ENCODE assay signal across 8 cellular contexts in the genomic region with DNA sequence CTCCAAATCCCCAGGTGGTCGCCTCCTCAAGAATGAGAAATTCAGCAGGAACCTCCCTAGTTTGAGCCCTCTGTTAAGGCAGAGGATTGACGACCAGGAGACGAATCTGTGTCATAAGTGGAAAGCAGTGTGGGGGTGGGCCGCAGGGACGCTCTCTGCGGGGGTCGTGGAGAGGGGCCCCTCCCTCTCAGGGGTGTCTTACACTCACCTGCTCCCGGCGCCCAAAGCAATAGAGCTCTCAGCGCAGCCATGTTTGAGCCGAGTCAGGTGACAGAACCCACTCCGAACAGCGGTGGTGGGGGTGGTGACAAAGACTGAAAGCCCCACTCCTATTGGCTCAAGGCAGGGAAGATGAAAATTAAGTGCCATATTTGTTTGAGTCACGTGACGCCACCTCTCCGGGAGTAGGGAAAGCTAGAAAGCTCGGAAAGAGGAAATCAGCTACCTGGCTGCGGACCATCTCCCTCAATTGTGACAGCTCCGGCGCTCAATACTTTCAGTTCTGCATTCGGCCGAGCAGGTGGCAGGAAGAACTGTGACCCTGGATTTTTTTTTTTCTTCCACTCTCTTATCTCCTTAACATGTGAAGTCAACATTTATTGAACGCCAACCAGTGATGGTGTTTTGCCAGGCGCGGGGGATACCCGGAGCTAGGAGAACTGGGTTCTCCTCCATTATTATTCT. TPM values are rescaled to one million over a fixed set of nuclear protein-coding genes. Genes with fewer than 3 reads are reported as not detected.
DNase-seq lines count a peak whose midpoint lies in the region; ATAC-seq, FAIRE-seq and TF ChIP-seq lines count a peak whose summit lies in the region.

A gene (minus strand): TSS at position 265 of the 684 bp plus-strand sequence. CDS start 627 bp downstream, outside the sequence.

- H3K4me2 ChIP-seq in HepG2 (ENCODE audit: low read depth, low read length): peak within 1 kb of the TSS; percentile 88

- H2AFZ ChIP-seq in HepG2 (ENCODE audit: low read length): peak within 1 kb of the TSS; percentile 48

- TF ChIP-seq RAD21 in HepG2 (CRISPR knock-in tag; IDR thresholded peaks at IDR 0.05): no peak

- H3K9ac ChIP-seq in HepG2 (ENCODE audit: insufficient read depth, low read depth, low read length): peak within 1 kb of the TSS; percentile 75

- peak within 1 kb of the TSS; percentile 84 to 86 (median 84) for H3K4me3 ChIP-seq in HepG2 (replicated peaks in 1 of 3; ENCODE audit: insufficient read depth in 1 of 3, low read depth in 2 of 3, low read length in 3 of 3)

- H3K4me1 ChIP-seq in HepG2 (ENCODE audit: insufficient read depth, low read length): peaks cover 32% of the 10 kb centered on the region

- TF ChIP-seq CTCF in HepG2 (CRISPR knock-in tag; IDR thresholded peaks at IDR 0.05): no peak

- TF ChIP-seq EP300 in HepG2 (IDR thresholded peaks at IDR 0.05; ENCODE audit: low read depth in 2 of 2, low read length in 2 of 2): peak in 1 of 2 experiments; percentile 22; a peak in 1 of 4 replicates
- TF ChIP-seq EP300 in HepG2 (CRISPR knock-in tag; IDR thresholded peaks at IDR 0.05; ENCODE audit: borderline replicate concordance): no peak

- no peaks in the 10 kb centered on the region for H3K9me3 ChIP-seq in HepG2 (ENCODE audit: low read length)

- peaks cover 2 to 11% of the 10 kb centered on the region in 2 experiments; a peak in 4 of 5 replicates for H3K36me3 ChIP-seq in HepG2 (replicated peaks in 1 of 2; ENCODE audit: control insufficient read depth in 1 of 2, insufficient read depth in 2 of 2, low read length in 2 of 2)

- no TSS peak for BruUV-seq in HepG2 (replicated peaks; lab: Mats Ljungman, UMichigan)

- H3K27me3 ChIP-seq in HepG2 (ENCODE audit: control insufficient read depth in 1 of 2, insufficient read depth in 2 of 2, low read length in 2 of 2): no peaks in the 10 kb centered on the region; a peak in 1 of 5 replicates

- peak; percentile 52 to 98 (median 88) for DNase-seq in C1 segment of cervical spinal cord (lab: John Stamatoyannopoulos, UW)
- DNase-seq in NCI-H748 treated with DMSO at 0.1 percent for 48 hours (lab: John Stamatoyannopoulos, UW): peak; percentile 95
- DNase-seq in activated CD4-positive, alpha-beta T cell treated with anti-CD3 and anti-CD28 coated beads, Interleukin-2, amount 50 U/mL, for 24 hours (ENCODE audit: low read depth in 1 of 2, low spot score in 1 of 2): peak; percentile 67 to 89
- peak; percentile 95 to 96 for DNase-seq in dermis microvascular lymphatic vessel endothelial cell (ENCODE audit: low read depth in 2 of 2)
- DNase-seq in HepG2 (ENCODE audit: low spot score): peak; percentile 98
- DNase-seq in stimulated activated CD4-positive, alpha-beta T cell treated with anti-CD3 and anti-CD28 coated beads, Interleukin-4, amount 100 ng/mL, for 1 hour: peak; percentile 83

- peak; percentile 62 to 81 for TF ChIP-seq POLR2A in HepG2 (IDR thresholded peaks at IDR 0.05; ENCODE audit: insufficient read depth in 1 of 2, low read depth in 2 of 2, low read length in 2 of 2)

- in situ Hi-C loops in HepG2 (cut with HindIII; ENCODE audit: extremely low pct_ligation_motif_present, low pct_unique_long_range_greater_than_20kb): no loop called here

- intact Hi-C loops in HepG2 (cut with micrococcal nuclease; ENCODE audit: unreplicated experiment): no loop called here

- peak within 1 kb of the TSS; percentile 83 for H3K27ac ChIP-seq in HepG2 (ENCODE audit: extremely low read length, insufficient read depth, low read length)

- WGBS in HepG2 (ENCODE audit: low lambda C conversion rate): under 1% methylated on average over 23 of the region's 26 CpGs

- no peaks in the 10 kb centered on the region for H4K20me1 ChIP-seq in HepG2 (ENCODE audit: insufficient read depth, low read length)

- ATAC-seq in GM19372 (IDR thresholded peaks at IDR 0.05; ENCODE audit: low read depth, unreplicated experiment) (peak; percentile 79), HG03558 (IDR thresholded peaks at IDR 0.05; ENCODE audit: extremely low read depth, unreplicated experiment) (peak; percentile 47), HepG2 (peak; percentile 96)

- H3K79me2 ChIP-seq in HepG2 (ENCODE audit: insufficient read depth, low read length): peaks cover 19% of the 10 kb centered on the region

- POLR2A ChIA-PET in HepG2 (lab: Yijun Ruan, JAX): interaction anchor here (0.7 to 1.9 kb wide), 11 partner anchors 10 to 1008 kb away, joined by 3 to 7 read pairs (median 5); a partner anchor contains a TSS

- CTCF ChIA-PET in HepG2 (lab: Yijun Ruan, JAX; ENCODE audit: low intra/inter-chr PET ratio, low total read pairs): no interaction called here

- FAIRE-seq in HepG2 (lab: Jason Lieb, UNC): peak; percentile 96

TF ChIP-seq in HepG2, 621 proteins besides CTCF, POLR2A, EP300 and RAD21 (continues in another document):
- TF ChIP-seq, protein P1, sequence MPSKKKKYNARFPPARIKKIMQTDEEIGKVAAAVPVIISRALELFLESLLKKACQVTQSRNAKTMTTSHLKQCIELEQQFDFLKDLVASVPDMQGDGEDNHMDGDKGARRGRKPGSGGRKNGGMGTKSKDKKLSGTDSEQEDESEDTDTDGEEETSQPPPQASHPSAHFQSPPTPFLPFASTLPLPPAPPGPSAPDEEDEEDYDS (CRISPR knock-in tag; IDR thresholded peaks at IDR 0.05): peak; percentile 73

RNA-seq across cellular contexts. Expression of the gene that starts here (rescaled TPM):
- total RNA-seq in dermis microvascular lymphatic vessel endothelial cell (12.6 and 17.2 TPM in 2 replicates), HepG2 (2016; rRNA removed; fragmentation: Illumina TruSeq; extraction: Trizol) (16.4 and 18.0 TPM in 2 replicates)
- total RNA-seq in HepG2 (2016; cell fraction: cytosol; rRNA removed; fragmentation: Illumina TruSeq; extraction: Trizol; ENCODE audit: low read depth): 3.4 and 3.6 TPM in 2 replicates
- total RNA-seq in HepG2 (2016; cell fraction: insoluble cytoplasmic fraction; rRNA removed; fragmentation: Illumina TruSeq; extraction: Trizol): 15.6 and 15.9 TPM in 2 replicates
- 4.8 and 5.2 TPM in 2 replicates for total RNA-seq in HepG2 (2016; cell fraction: membrane; rRNA removed; fragmentation: Illumina TruSeq; extraction: Trizol)
- total RNA-seq in HepG2 (2016; cell fraction: nucleus; rRNA removed; fragmentation: Illumina TruSeq; extraction: Trizol): 23.2 and 23.5 TPM in 2 replicates
- polyA plus RNA-seq in HepG2 (2011; rRNA removed): 12.4 and 13.6 TPM in 2 replicates
- 5.0 and 5.6 TPM in 2 replicates for polyA plus RNA-seq in HepG2 (2011; cell fraction: cytosol; rRNA removed)
- 19.4 and 19.5 TPM in 2 replicates for polyA plus RNA-seq in HepG2 (2011; cell fraction: nucleus; rRNA removed)
- 5.7 and 6.8 TPM in 2 replicates for polyA plus RNA-seq in HepG2 (2012)
- 0.43 and 0.49 TPM in 2 replicates for polyA plus RNA-seq in HepG2 (2016; cell fraction: cytosol; fragmentation: Illumina TruSeq; extraction: Trizol; ENCODE audit: low read depth)
- 6.8 and 9.9 TPM in 2 replicates for polyA plus RNA-seq in HepG2 (2016; cell fraction: insoluble cytoplasmic fraction; fragmentation: Illumina TruSeq; extraction: Trizol; ENCODE audit: low read depth)
- 1.2 and 1.4 TPM in 2 replicates for polyA plus RNA-seq in HepG2 (2016; cell fraction: membrane; fragmentation: Illumina TruSeq; extraction: Trizol; ENCODE audit: low read depth)
- 11.4 and 12.6 TPM in 2 replicates for polyA plus RNA-seq in HepG2 (2016; cell fraction: nucleus; fragmentation: Illumina TruSeq; extraction: Trizol; ENCODE audit: insufficient read depth, low read depth)
- 39.2 and 58.0 TPM in 2 replicates for polyA minus RNA-seq in HepG2 (2011; rRNA and poly(A)+ RNA removed; ENCODE audit: low replicate concordance)
- polyA minus RNA-seq in HepG2 (2011; cell fraction: cytosol; rRNA and poly(A)+ RNA removed): 11.1 and 11.2 TPM in 2 replicates
- polyA minus RNA-seq in HepG2 (2011; cell fraction: nucleus; rRNA and poly(A)+ RNA removed): 52.7 and 79.7 TPM in 2 replicates

Comparison
In these comparisons a context has a peak if more than half of its experiments do, and no peak if none do; other contexts are left out.
1. Peak in every context shown above with its lines: DNase-seq, ATAC-seq, H3K4me3 ChIP-seq and H3K27ac ChIP-seq.